In genomic region chr1:42146127-42146915, GRCh38 we compare ENCODE assay signal across 14 cellular contexts. TPM values are rescaled to one million over a fixed set of nuclear protein-coding genes. Genes with fewer than 3 reads are reported as not detected.
A peak's percentile ranks its signal among the peaks of the same experiment; 100 is the strongest.
DNase-seq lines count a peak whose midpoint lies in the region; ATAC-seq and TF ChIP-seq lines count a peak whose summit lies in the region.
"Had no signal": no experiment of that assay in that cellular context is flagged by ENCODE, and none has a peak within 500 bp of the region (broad histone marks: within the 10 kb centered on the region; RNA-seq: fewer than 3 reads in every experiment).

No MANE protein-coding gene starts in this region.

- no peaks in the 10 kb centered on the region for H3K9me3 ChIP-seq in RWPE2 (ENCODE audit: severe bottlenecking)
- no peaks in the 10 kb centered on the region for H3K9me3 ChIP-seq in iPS-15b (ENCODE audit: control insufficient read depth, insufficient read depth, low read length)
- H3K9me3 ChIP-seq: Caco-2, SJSA1 had no signal

- H3K27ac Mint-ChIP-seq in GM23338 (no peak overlapping the region), type B pancreatic cell (no peak overlapping the region)

- H3F3A ChIP-seq in GM23338 (replicated peaks; ENCODE audit: low read depth): no peaks in the 10 kb centered on the region

- peaks cover 1% of the 10 kb centered on the region for H3K27me3 Mint-ChIP-seq in GM23338 (ENCODE audit: insufficient read depth, low read depth, poor library complexity)
- peaks cover 12% of the 10 kb centered on the region for H3K27me3 Mint-ChIP-seq in type B pancreatic cell

- H3K9me2 ChIP-seq in GM23338 (ENCODE audit: insufficient read depth): no peaks in the 10 kb centered on the region

- no peaks in the 10 kb centered on the region for H3K36me3 ChIP-seq in GM23338 (ENCODE audit: insufficient read depth)
- H3K36me3 ChIP-seq in RWPE2 (ENCODE audit: low read depth): no peaks in the 10 kb centered on the region
- H3K36me3 ChIP-seq in iPS-15b (ENCODE audit: control insufficient read depth, insufficient read depth, low read length): no peaks in the 10 kb centered on the region
- H3K36me3 ChIP-seq: SJSA1 had no signal

- H3K4me1 Mint-ChIP-seq in GM23338 (no peaks in the 10 kb centered on the region), type B pancreatic cell (ENCODE audit: unreplicated experiment) (no peaks in the 10 kb centered on the region)

- H3K27me3 ChIP-seq in GM23338 (ENCODE audit: insufficient read depth): no peaks in the 10 kb centered on the region
- no peaks in the 10 kb centered on the region for H3K27me3 ChIP-seq in RWPE2 (ENCODE audit: insufficient read depth, poor library complexity, severe bottlenecking)
- H3K27me3 ChIP-seq in iPS-15b (ENCODE audit: control insufficient read depth, insufficient read depth, low read length): peaks cover 10% of the 10 kb centered on the region

- no peaks in the 10 kb centered on the region for H3K79me2 ChIP-seq in GM23338 (replicated peaks; ENCODE audit: insufficient read depth)

- peak overlapping the region; percentile 82 for H2AFZ ChIP-seq in GM23338

- no peaks in the 10 kb centered on the region for H4K20me1 ChIP-seq in GM23338 (replicated peaks; ENCODE audit: insufficient read depth)

- no peaks in the 10 kb centered on the region for H3K36me3 Mint-ChIP-seq in GM23338 (ENCODE audit: low read depth)
- no peaks in the 10 kb centered on the region for H3K36me3 Mint-ChIP-seq in type B pancreatic cell

- H3K9ac ChIP-seq in iPS-15b (ENCODE audit: low read depth, low read length): no peak overlapping the region

- ATAC-seq in GM23338 (peak; percentile 53), RWPE2 (ENCODE audit: low read depth) (no peak), HG02571 (IDR thresholded peaks at IDR 0.05; ENCODE audit: unreplicated experiment) (no peak), HG02642 (IDR thresholded peaks at IDR 0.05; ENCODE audit: poor library complexity, unreplicated experiment) (no peak)

- H3K4me3 Mint-ChIP-seq in GM23338 (no peak overlapping the region), type B pancreatic cell (no peak overlapping the region)

- H3K4me3 ChIP-seq in GM23338 (peak overlapping the region; percentile 44; the same call in 1 of the 2 replicates), RWPE2 (ENCODE audit: severe bottlenecking) (no peak overlapping the region), iPS-15b (ENCODE audit: low read depth, low read length) (peak overlapping the region; percentile 45)
- H3K4me3 ChIP-seq: SJSA1 had no signal

- H3K9me3 Mint-ChIP-seq in GM23338 (no peaks in the 10 kb centered on the region), type B pancreatic cell (no peaks in the 10 kb centered on the region)

- H3K27ac ChIP-seq in GM23338 (ENCODE audit: low read depth) (no peak overlapping the region), RWPE2 (ENCODE audit: poor library complexity, severe bottlenecking) (no peak overlapping the region)
- H3K27ac ChIP-seq: RWPE1, SJSA1 had no signal

- TF ChIP-seq CTCF in GM23338 (conservative IDR thresholded peaks at IDR 0.05; ENCODE audit: low read depth in 2 of 2): no peak
- TF ChIP-seq CTCF in RWPE2 (IDR thresholded peaks at IDR 0.05; ENCODE audit: poor library complexity, severe bottlenecking): no peak
- no peak for TF ChIP-seq CTCF in type B pancreatic cell (conservative IDR thresholded peaks at IDR 0.05)

- no peak for DNase-seq in GM23338 (ENCODE audit: low spot score)
- peak; percentile 45 for DNase-seq in RWPE2 (ENCODE audit: low spot score)
- peak; percentile 51 for DNase-seq in type B pancreatic cell (ENCODE audit: extremely low spot score, unreplicated experiment)
- DNase-seq in NCI-H2171 treated with DMSO at 0.1 percent for 48 hours (lab: John Stamatoyannopoulos, UW): no peak
- DNase-seq: NCI-H524 treated with DMSO at 0.1 percent for 48 hours had no signal

- no peaks in the 10 kb centered on the region; the same call in 1 of the 2 replicates for H3K4me1 ChIP-seq in GM23338 (ENCODE audit: insufficient read depth)
- H3K4me1 ChIP-seq in RWPE2 (ENCODE audit: insufficient read depth, poor library complexity, severe bottlenecking): peaks cover 3% of the 10 kb centered on the region
- no peaks in the 10 kb centered on the region for H3K4me1 ChIP-seq in iPS-15b (ENCODE audit: control insufficient read depth, insufficient read depth, low read length)
- H3K4me1 ChIP-seq: SJSA1 had no signal

- peak overlapping the region; percentile 75 for H3K4me2 ChIP-seq in GM23338

TF ChIP-seq in GM23338, 12 proteins besides CTCF, POLR2A, EP300 and RAD21 (continues in another document):
- TF ChIP-seq EZH2 (IDR thresholded peaks at IDR 0.05; ENCODE audit: low read depth, unreplicated experiment) (no peak), POLR2AphosphoS5 (IDR thresholded peaks at IDR 0.05; ENCODE audit: low read depth) (no peak), ZNF114 (CRISPR knock-in tag; IDR thresholded peaks at IDR 0.05) (no peak), ZNF331 (CRISPR knock-in tag; IDR thresholded peaks at IDR 0.05; ENCODE audit: low read depth) (no peak), JUNB (IDR thresholded peaks at IDR 0.05; ENCODE audit: unreplicated experiment) (no peak), NANOG (IDR thresholded peaks at IDR 0.05; ENCODE audit: borderline replicate concordance) (no peak), ETS1 (IDR thresholded peaks at IDR 0.05) (no peak), CREB1 (CRISPR knock-in tag; IDR thresholded peaks at IDR 0.05; ENCODE audit: low read depth) (no peak), REST (IDR thresholded peaks at IDR 0.05; ENCODE audit: unreplicated experiment) (no peak)

RNA-seq across cellular contexts. Expression of gene GUCA2B, which starts 6.9 kb away (rescaled TPM):
- total RNA-seq in GM23338 (2014; rRNA removed; shearing (Covaris generic)): not detected in 2 replicates
- polyA plus RNA-seq in GM23338 (2016; fragmentation: Nextera tagmentation; extraction: Ambion mirVana): not detected in 2 replicates
- total RNA-seq in type B pancreatic cell (ENCODE audit: low replicate concordance): 0.69 and 0.92 TPM in 2 replicates
- total RNA-seq: H4, SJSA1 had no signal
- polyA plus RNA-seq: AG04450, BJ had no signal

RNA-seq across cellular contexts. Expression of gene GUCA2A, which starts 18.2 kb away (rescaled TPM):
- not detected in 2 replicates for total RNA-seq in GM23338 (2014; rRNA removed; shearing (Covaris generic))
- polyA plus RNA-seq in GM23338 (2016; fragmentation: Nextera tagmentation; extraction: Ambion mirVana): not detected in 2 replicates
- total RNA-seq in type B pancreatic cell (ENCODE audit: low replicate concordance): 2.9 and 7.4 TPM in 2 replicates
- total RNA-seq: H4, SJSA1 had no signal
- polyA plus RNA-seq: AG04450, BJ had no signal

Comparison
In these comparisons a context has a peak if more than half of its experiments do, and no peak if none do; other contexts are left out.
1. DNase-seq: peak in RWPE2 (single experiment) and type B pancreatic cell (single experiment); none in GM23338 (single experiment) and NCI-H2171 treated with DMSO at 0.1 percent for 48 hours (single experiment).